Comparison of ENCODE assay signal across 25 cellular contexts in the genomic region with DNA sequence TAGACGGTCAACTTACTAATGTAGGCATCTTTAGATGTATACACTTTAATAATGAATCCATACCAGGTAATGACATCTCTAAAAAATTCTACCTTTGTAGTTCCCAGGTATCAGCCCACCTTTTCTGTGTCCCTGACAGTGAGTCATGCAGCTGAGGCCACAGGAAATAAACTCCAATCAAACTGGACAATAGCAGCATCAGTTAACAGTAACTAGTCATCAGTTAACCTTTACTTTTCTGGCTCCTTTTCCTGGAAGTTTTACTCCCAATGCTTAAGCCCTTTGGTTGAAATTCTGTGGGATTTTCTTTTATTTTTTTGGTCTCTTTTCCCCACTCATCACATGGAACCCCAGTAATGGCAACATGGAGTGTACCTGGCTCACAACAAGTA.
A peak's percentile ranks its signal among the peaks of the same experiment; 100 is the strongest.
DNase-seq lines count a peak whose midpoint lies in the region; FAIRE-seq and TF ChIP-seq lines count a peak whose summit lies in the region.
"Had no signal": no experiment of that assay in that cellular context is flagged by ENCODE, and none has a peak within 500 bp of the region (broad histone marks: within the 10 kb centered on the region; RNA-seq: fewer than 3 reads in every experiment).

No MANE protein-coding gene starts in this region.

- H3K27ac ChIP-seq in esophagus muscularis mucosa (replicated peaks in 1 of 4), result no peak overlapping the region
- H3K27ac ChIP-seq in kidney (ENCODE audit: low read depth in 2 of 2, low read length in 2 of 2), result no peak overlapping the region
- H3K27ac ChIP-seq: BLaER1 had no signal

- no peak overlapping the region for H3K4me3 ChIP-seq in esophagus muscularis mucosa
- no peak overlapping the region for H3K4me3 ChIP-seq in kidney (ENCODE audit: low read length in 2 of 2)
- H3K4me3 ChIP-seq: BLaER1, GM12878 had no signal

- DNase-seq in NCI-H69 (lab: John Stamatoyannopoulos, UW) (peak; percentile 7), esophagus muscularis mucosa (ENCODE audit: extremely low spot score) (peak; percentile 47), renal cortical epithelial cell (ENCODE audit: low read depth) (peak; percentile 56), kidney (no peak)
- DNase-seq in stimulated activated CD4-positive, alpha-beta T cell treated with anti-CD3 and anti-CD28 coated beads, Interleukin-4, amount 100 ng/mL, for 24 hours, result no peak
- DNase-seq: 8988T; ACHN; BE2C; C1 segment of cervical spinal cord; CD4-positive, alpha-beta memory T cell; CD4-positive, CD25-positive, alpha-beta regulatory T cell; CD8-positive, alpha-beta memory T cell; COR-L47; DMS 273 treated with DMSO at 0.1 percent for 48 hours; DMS153; DMS53; DMS79; DND-41; EL; GDM1 had no signal

- no peak overlapping the region for H3K9ac ChIP-seq in kidney (ENCODE audit: low read length in 2 of 2)
- H3K9ac ChIP-seq: BLaER1 had no signal

- H3K36me3 ChIP-seq in esophagus muscularis mucosa, result no peaks in the 10 kb centered on the region
- no peaks in the 10 kb centered on the region for H3K36me3 ChIP-seq in kidney (ENCODE audit: control insufficient read depth in 1 of 2, insufficient read depth in 2 of 2, low read length in 2 of 2)
- H3K36me3 ChIP-seq: BE2C, BLaER1 had no signal

- TF ChIP-seq CTCF in esophagus muscularis mucosa (IDR thresholded peaks at IDR 0.05) (no peak), kidney (IDR thresholded peaks at IDR 0.05; ENCODE audit: borderline replicate concordance, extremely low read depth, insufficient read depth) (no peak)

- no peak for TF ChIP-seq POLR2A in esophagus muscularis mucosa (IDR thresholded peaks at IDR 0.05; ENCODE audit: low read depth)

- no peak for FAIRE-seq in kidney (lab: Jason Lieb, UNC)
- FAIRE-seq: A204.1, GM12878, GM12892, GM18507 had no signal

- H3K4me1 ChIP-seq in esophagus muscularis mucosa, result no peaks in the 10 kb centered on the region
- no peaks in the 10 kb centered on the region for H3K4me1 ChIP-seq in kidney (ENCODE audit: control insufficient read depth in 1 of 2, insufficient read depth in 1 of 2, low read depth in 1 of 2, low read length in 2 of 2)
- H3K4me1 ChIP-seq: BE2C, BLaER1 had no signal

- no peaks in the 10 kb centered on the region for H3K27me3 ChIP-seq in esophagus muscularis mucosa
- H3K27me3 ChIP-seq: BE2C, BLaER1 had no signal

- 75% methylated on average over 1 of the region's 1 CpG for WGBS in esophagus muscularis mucosa

- no peaks in the 10 kb centered on the region for H3K9me3 ChIP-seq in esophagus muscularis mucosa
- H3K9me3 ChIP-seq in kidney (ENCODE audit: control insufficient read depth in 1 of 2, low read length in 2 of 2), result no peaks in the 10 kb centered on the region
- H3K9me3 ChIP-seq: BE2C, BLaER1 had no signal

- TF ChIP-seq EP300 in esophagus muscularis mucosa (IDR thresholded peaks at IDR 0.05), result no peak

- intact Hi-C loops in esophagus muscularis mucosa (cut with DNase I) (no loop called here), kidney (cut with DNase I) (no loop called here)

Comparison
In these comparisons a context has a peak if more than half of its experiments do, and no peak if none do; other contexts are left out.
1. DNase-seq: peak in NCI-H69 (single experiment), esophagus muscularis mucosa (single experiment) and renal cortical epithelial cell (single experiment); none in kidney (single experiment) and stimulated activated CD4-positive, alpha-beta T cell treated with anti-CD3 and anti-CD28 coated beads, Interleukin-4, amount 100 ng/mL, for 24 hours (single experiment).